19 cellular contexts compared by ENCODE assay signal in genomic region chr6:16510245-16510644, GRCh38.
"Had no signal": no experiment of that assay in that cellular context is flagged by ENCODE, and none has a peak within 500 bp of the region (broad histone marks: within the 10 kb centered on the region; RNA-seq: fewer than 3 reads in every experiment).

No MANE protein-coding gene starts in this region.

- H3K27ac ChIP-seq: ovary, psoas muscle, skin epidermis, thoracic aorta, vagina had no signal

- H3K4me3 Mint-ChIP-seq: memory B cell; natural killer cell; stimulated activated memory B cell treated with anti-CD40 and anti-IgM and Interleukin-4, amounts not matched to agents 10 μg/mL and 1 μg/mL and 100 μg/mL, for 72 hours; stimulated activated naive CD8-positive, alpha-beta T cell treated with anti-CD3 and anti-CD28 coated beads, Interleukin-15, Interleukin-2, amounts not matched to agents 100 ng/mL and 50 ng/mL, for 24 hours had no signal

- DNase-seq: dorsolateral prefrontal cortex; effector CD4-positive, alpha-beta T cell; head of caudate nucleus; natural killer cell; occipital lobe; ovary; posterior cingulate gyrus; psoas muscle; right cardiac atrium; spleen; stimulated activated CD4-positive, alpha-beta T cell treated with anti-CD3 and anti-CD28 coated beads, Interleukin-4, amount 100 ng/mL, for 4 hours; transverse colon had no signal

- H3K27ac Mint-ChIP-seq: memory B cell; stimulated activated naive CD8-positive, alpha-beta T cell treated with anti-CD3 and anti-CD28 coated beads, Interleukin-15, Interleukin-2, amounts not matched to agents 100 ng/mL and 50 ng/mL, for 24 hours had no signal

- H3K9me3 Mint-ChIP-seq: memory B cell; natural killer cell; stimulated activated naive CD8-positive, alpha-beta T cell treated with anti-CD3 and anti-CD28 coated beads, Interleukin-15, Interleukin-2, amounts not matched to agents 100 ng/mL and 50 ng/mL, for 24 hours had no signal

- H3K27me3 Mint-ChIP-seq: memory B cell; stimulated activated memory B cell treated with anti-CD40 and anti-IgM and Interleukin-4, amounts not matched to agents 10 μg/mL and 1 μg/mL and 100 μg/mL, for 72 hours; stimulated activated naive CD8-positive, alpha-beta T cell treated with anti-CD3 and anti-CD28 coated beads, Interleukin-15, Interleukin-2, amounts not matched to agents 100 ng/mL and 50 ng/mL, for 24 hours had no signal

- H3K27me3 ChIP-seq: dorsolateral prefrontal cortex, ovary, spleen, transverse colon, vagina had no signal

- H3K36me3 Mint-ChIP-seq: natural killer cell had no signal

- H3K4me3 ChIP-seq: dorsolateral prefrontal cortex, lung, ovary, psoas muscle, skin epidermis, spleen, thoracic aorta, transverse colon, vagina had no signal

- H3K9me3 ChIP-seq: ovary, psoas muscle, spleen, thoracic aorta, transverse colon, vagina had no signal

- H3K36me3 ChIP-seq: ovary, thoracic aorta, transverse colon, vagina had no signal

- ATAC-seq: stimulated activated memory B cell treated with anti-CD40 and anti-IgM and Interleukin-4, amounts not matched to agents 10 μg/mL and 1 μg/mL and 100 μg/mL, for 72 hours had no signal
